ENCODE assay signal across 9 cellular contexts in genomic region chr18:48662021-48662661, GRCh38.
DNase-seq lines count a peak whose midpoint lies in the region; ATAC-seq, FAIRE-seq and TF ChIP-seq lines count a peak whose summit lies in the region.
"Had no signal": no experiment of that assay in that cellular context is flagged by ENCODE, and none has a peak within 500 bp of the region (broad histone marks: within the 10 kb centered on the region; RNA-seq: fewer than 3 reads in every experiment).

No MANE protein-coding gene starts in this region.

- intact Hi-C loops in right cardiac atrium (cut with DNase I) = loop anchor here in 2 of 4 donors (5.0 to 10.0 kb wide), 2 partner anchors 47 to 185 kb away; no protein-coding TSS in a partner anchor

- no peaks in the 10 kb centered on the region for H3K27me3 ChIP-seq in right cardiac atrium (ENCODE audit: control insufficient read depth, insufficient read depth)
- no peaks in the 10 kb centered on the region for H3K27me3 ChIP-seq in suprapubic skin

- peak; percentile 63 for DNase-seq in HTR-8/SVneo (ENCODE audit: insufficient read length, low spot score)
- DNase-seq in SW480 (ENCODE audit: low spot score) = peak; percentile 22
- no peak for DNase-seq in right cardiac atrium
- DNase-seq in suprapubic skin (ENCODE audit: low spot score in 2 of 2) = peak in 1 of 2 donors; percentile 58
- DNase-seq in activated gamma-delta T cell treated with Interleukin-2 at 50 U/mL for 16 hours = no peak

- no peak overlapping the region for H3K4me3 ChIP-seq in right cardiac atrium (ENCODE audit: low read length)
- H3K4me3 ChIP-seq in suprapubic skin = no peak overlapping the region
- H3K4me3 ChIP-seq: skin epidermis had no signal

- no peak for TF ChIP-seq POLR2A in suprapubic skin (IDR thresholded peaks at IDR 0.05)

- WGBS in right cardiac atrium = 64% methylated on average over 9 of the region's 9 CpGs
- WGBS in suprapubic skin = 74% methylated on average over 9 of the region's 9 CpGs

- ATAC-seq in right cardiac atrium (peak; percentile 20 to 49), HG03571 (IDR thresholded peaks at IDR 0.05; ENCODE audit: unreplicated experiment) (no peak), HG03045 (IDR thresholded peaks at IDR 0.05; ENCODE audit: unreplicated experiment) (no peak), GM19395 (IDR thresholded peaks at IDR 0.05; ENCODE audit: unreplicated experiment) (no peak)

- H3K36me3 ChIP-seq in suprapubic skin = peaks cover 16% of the 10 kb centered on the region

- TF ChIP-seq CTCF in suprapubic skin (IDR thresholded peaks at IDR 0.05) = no peak

- H3K27ac ChIP-seq in right cardiac atrium (ENCODE audit: low read length) (no peak overlapping the region), suprapubic skin (peak overlapping the region; percentile 16)
- H3K27ac ChIP-seq: skin epidermis had no signal

- no peak for FAIRE-seq in HTR-8/SVneo (lab: Jason Lieb, UNC)

- H3K4me1 ChIP-seq in right cardiac atrium (ENCODE audit: control insufficient read depth, insufficient read depth, low read length) = peaks cover 8% of the 10 kb centered on the region
- H3K4me1 ChIP-seq in suprapubic skin = peaks cover 7% of the 10 kb centered on the region

- H3K9me3 ChIP-seq in right cardiac atrium (ENCODE audit: control insufficient read depth, low read length) (no peaks in the 10 kb centered on the region), suprapubic skin (no peaks in the 10 kb centered on the region)

- TF ChIP-seq EP300 in suprapubic skin (IDR thresholded peaks at IDR 0.05) = no peak

Comparison
In these comparisons a context has a peak if more than half of its experiments do, and no peak if none do; other contexts are left out.
1. DNase-seq: peak in HTR-8/SVneo (single experiment) and SW480 (single experiment); none in right cardiac atrium (0 of 3) and activated gamma-delta T cell treated with Interleukin-2 at 50 U/mL for 16 hours (single experiment).
2. ATAC-seq: peak in right cardiac atrium (2 of 2); none in HG03571 (single experiment), HG03045 (single experiment) and GM19395 (single experiment).